ENCODE assay signal across 29 cellular contexts in genomic region chr10:8032558-8032957, GRCh38. TPM values are rescaled to one million over a fixed set of nuclear protein-coding genes. Genes with fewer than 3 reads are reported as not detected.
"Had no signal": no experiment of that assay in that cellular context is flagged by ENCODE, and none has a peak within 500 bp of the region (broad histone marks: within the 10 kb centered on the region; RNA-seq: fewer than 3 reads in every experiment).

No MANE protein-coding gene starts in this region.

- H3K9me3 ChIP-seq: colonic mucosa, gastrocnemius medialis, mucosa of descending colon, ovary, psoas muscle, thyroid gland had no signal

- H3K36me3 Mint-ChIP-seq: mesothelial cell of epicardium had no signal

- H3K4me3 ChIP-seq: colonic mucosa, gastrocnemius medialis, mucosa of descending colon, ovary, psoas muscle, stomach, thyroid gland had no signal

- DNase-seq: colonic mucosa; effector CD8-positive, alpha-beta T cell; endodermal cell; foreskin fibroblast; gastrocnemius medialis; head of caudate nucleus; kidney; mesenchymal stem cell; mucosa of descending colon; naive B cell; occipital lobe; ovary; posterior cingulate gyrus; psoas muscle; right cardiac atrium; small intestine; stimulated activated CD4-positive, alpha-beta T cell treated with anti-CD3 and anti-CD28 coated beads, Interleukin-15, amount 100 ng/mL, for 24 hours; stimulated activated CD4-positive, alpha-beta T cell treated with anti-CD3 and anti-CD28 coated beads, Interleukin-2, amount 100 ng/mL, for 48 hours; stimulated activated naive B cell treated with anti-CD40 and anti-IgM and Interleukin-4, amounts not matched to agents 10 μg/mL and 1 μg/mL and 100 μg/mL, for 72 hours; stomach; thyroid gland; trophoblast cell had no signal

- H3K27ac Mint-ChIP-seq: dendritic cell treated with granulocyte-macrophage colony-stimulating factor and Interleukin-4, amounts not matched to agents 40 ng/mL and 50 ng/mL, for 4 days; endodermal cell; mesothelial cell of epicardium; naive B cell; nephron; stimulated activated naive B cell treated with anti-CD40 and anti-IgM and Interleukin-4, amounts not matched to agents 10 μg/mL and 1 μg/mL and 100 μg/mL, for 72 hours had no signal

- H3K27me3 ChIP-seq: ovary had no signal

- H3K27ac ChIP-seq: colonic mucosa, epithelial cell of prostate, gastrocnemius medialis, ovary, psoas muscle, stomach, thyroid gland had no signal

- H3K36me3 ChIP-seq: colonic mucosa, gastrocnemius medialis, ovary, stomach, thyroid gland had no signal

- H3K4me3 Mint-ChIP-seq: dendritic cell treated with granulocyte-macrophage colony-stimulating factor and Interleukin-4, amounts not matched to agents 40 ng/mL and 50 ng/mL, for 4 days; endodermal cell; mesothelial cell of epicardium; stimulated activated naive B cell treated with anti-CD40 and anti-IgM and Interleukin-4, amounts not matched to agents 10 μg/mL and 1 μg/mL and 100 μg/mL, for 72 hours had no signal

- ATAC-seq: esophagus mucosa; gastrocnemius medialis; left lobe of liver; mucosa of descending colon; psoas muscle; stimulated activated naive B cell treated with anti-CD40 and anti-IgM and Interleukin-4, amounts not matched to agents 10 μg/mL and 1 μg/mL and 100 μg/mL, for 72 hours had no signal

- H3K9me3 Mint-ChIP-seq: dendritic cell treated with granulocyte-macrophage colony-stimulating factor and Interleukin-4, amounts not matched to agents 40 ng/mL and 50 ng/mL, for 4 days; endodermal cell; mesothelial cell of epicardium; stimulated activated naive B cell treated with anti-CD40 and anti-IgM and Interleukin-4, amounts not matched to agents 10 μg/mL and 1 μg/mL and 100 μg/mL, for 72 hours had no signal

- H3K4me1 ChIP-seq: colonic mucosa had no signal

RNA-seq across cellular contexts. Expression of gene GATA3, which starts 21.9 kb away (rescaled TPM):
- total RNA-seq: chondrocyte, occipital lobe had no signal
